Comparison of ENCODE assay signal across 10 cellular contexts in the genomic region with DNA sequence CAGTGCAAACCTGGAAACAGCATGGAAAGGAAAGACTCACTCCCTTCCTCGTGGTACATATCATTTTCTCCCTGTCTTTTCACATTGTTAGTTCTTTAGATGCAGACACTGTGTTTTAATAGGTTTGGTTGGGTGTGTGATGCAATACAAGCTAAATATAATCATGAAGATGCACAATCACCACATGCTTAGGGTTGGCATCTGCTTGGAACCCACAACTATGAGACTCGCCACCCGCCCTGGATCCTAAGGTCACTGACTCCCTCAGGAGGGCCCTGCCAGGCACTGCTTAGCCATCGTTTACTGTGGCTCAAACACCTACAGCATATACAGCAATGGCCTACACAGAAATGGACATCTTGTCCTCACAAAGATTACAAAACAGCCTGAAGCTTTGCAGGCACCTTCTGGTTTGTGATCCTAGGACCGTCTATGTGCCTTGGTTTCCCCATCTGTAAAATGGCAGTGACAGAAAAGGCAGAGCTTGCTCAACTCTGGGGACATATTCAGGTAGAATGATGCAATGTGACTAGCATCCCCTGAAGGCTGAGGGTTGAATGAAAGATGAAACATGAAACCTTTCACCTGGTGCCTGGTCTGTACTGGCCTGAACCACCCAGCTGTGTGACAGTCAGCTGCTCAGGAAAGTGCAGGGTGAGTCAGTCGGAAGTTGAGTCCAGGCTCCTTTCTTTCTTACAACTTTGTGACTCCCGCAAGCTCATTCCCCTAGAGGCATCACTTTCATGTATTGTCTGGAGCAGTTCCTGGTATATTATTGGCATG.
DNase-seq lines count a peak whose midpoint lies in the region; ATAC-seq lines count a peak whose summit lies in the region.
"Had no signal": no experiment of that assay in that cellular context is flagged by ENCODE, and none has a peak within 500 bp of the region (broad histone marks: within the 10 kb centered on the region; RNA-seq: fewer than 3 reads in every experiment).

No MANE protein-coding gene starts in this region.

- peak; percentile 59 for DNase-seq in DMS153 (lab: John Stamatoyannopoulos, UW)
- peak; percentile 36 for DNase-seq in NCI-H526 treated with DMSO at 0.1 percent for 48 hours (lab: John Stamatoyannopoulos, UW)
- no peak for DNase-seq in inferior parietal cortex (ENCODE audit: extremely low spot score)
- DNase-seq: H9, tibial artery had no signal

- peak; percentile 46 for ATAC-seq in HG02571 (IDR thresholded peaks at IDR 0.05; ENCODE audit: unreplicated experiment)
- peak; percentile 86 for ATAC-seq in esophagus mucosa
- no peak for ATAC-seq in GM19328 (IDR thresholded peaks at IDR 0.05; ENCODE audit: unreplicated experiment)
- no peak for ATAC-seq in HG03520 (IDR thresholded peaks at IDR 0.05; ENCODE audit: unreplicated experiment)
- ATAC-seq in HG03342 (IDR thresholded peaks at IDR 0.05; ENCODE audit: unreplicated experiment), result no peak

Comparison
In these comparisons a context has a peak if more than half of its experiments do, and no peak if none do; other contexts are left out.
1. ATAC-seq: peak in HG02571 (single experiment) and esophagus mucosa (single experiment); none in GM19328 (single experiment), HG03520 (single experiment) and HG03342 (single experiment).